In genomic region chr1:180261524-180262160, GRCh38 we compare ENCODE assay signal across 24 cellular contexts. TPM values are rescaled to one million over a fixed set of nuclear protein-coding genes. Genes with fewer than 3 reads are reported as not detected.
A peak's percentile ranks its signal among the peaks of the same experiment; 100 is the strongest.
DNase-seq lines count a peak whose midpoint lies in the region; ATAC-seq, FAIRE-seq and TF ChIP-seq lines count a peak whose summit lies in the region.
"Had no signal": no experiment of that assay in that cellular context is flagged by ENCODE, and none has a peak within 500 bp of the region (broad histone marks: within the 10 kb centered on the region; RNA-seq: fewer than 3 reads in every experiment).

No MANE protein-coding gene starts in this region.

- H3K4me1 ChIP-seq in kidney (ENCODE audit: control insufficient read depth in 1 of 2, insufficient read depth in 1 of 2, low read depth in 1 of 2, low read length in 2 of 2) = peaks cover 22 to 27% of the 10 kb centered on the region in 2 donors
- H3K4me1 ChIP-seq in lower lobe of right lung = no peaks in the 10 kb centered on the region

- in situ Hi-C loops in ACHN (cut with HindIII; ENCODE audit: low pct_ligation_motif_present, low pct_unique_long_range_greater_than_20kb, low sequenced_read_pairs) = no loop called here

- FAIRE-seq in kidney (lab: Jason Lieb, UNC) = peak; percentile 77

- ATAC-seq in HG03565 (IDR thresholded peaks at IDR 0.05; ENCODE audit: unreplicated experiment) (no peak), lower lobe of right lung (no peak)
- ATAC-seq: Right ventricle myocardium inferior had no signal

- TF ChIP-seq CTCF in WERI-Rb-1 (IDR thresholded peaks at IDR 0.05; ENCODE audit: low read depth, low read length) (no peak), kidney (IDR thresholded peaks at IDR 0.05; ENCODE audit: borderline replicate concordance, extremely low read depth, insufficient read depth) (no peak), lower lobe of right lung (IDR thresholded peaks at IDR 0.05) (no peak)

- H3K9me3 ChIP-seq in WERI-Rb-1 (ENCODE audit: severe bottlenecking) (no peaks in the 10 kb centered on the region), kidney (ENCODE audit: control insufficient read depth in 1 of 2, low read length in 2 of 2) (no peaks in the 10 kb centered on the region), lower lobe of right lung (no peaks in the 10 kb centered on the region)
- H3K9me3 ChIP-seq: BLaER1 treated with 17β-estradiol and CSF1 and Interleukin-3, amounts not matched to agents 10 nM and 100 nM; SJSA1 had no signal

- no peaks in the 10 kb centered on the region for H3K9me3 Mint-ChIP-seq in dendritic cell treated with granulocyte-macrophage colony-stimulating factor and Interleukin-4, amounts not matched to agents 40 ng/mL and 50 ng/mL, for 4 days
- H3K9me3 Mint-ChIP-seq: CD4-positive, alpha-beta T cell had no signal

- H3K27ac Mint-ChIP-seq in dendritic cell treated with granulocyte-macrophage colony-stimulating factor and Interleukin-4, amounts not matched to agents 40 ng/mL and 50 ng/mL, for 4 days = peak overlapping the region; percentile 19
- H3K27ac Mint-ChIP-seq: CD4-positive, alpha-beta T cell had no signal

- H3K27me3 Mint-ChIP-seq in dendritic cell treated with granulocyte-macrophage colony-stimulating factor and Interleukin-4, amounts not matched to agents 40 ng/mL and 50 ng/mL, for 4 days = peaks cover 68% of the 10 kb centered on the region

- no peaks in the 10 kb centered on the region for H3K36me3 Mint-ChIP-seq in dendritic cell treated with granulocyte-macrophage colony-stimulating factor and Interleukin-4, amounts not matched to agents 40 ng/mL and 50 ng/mL, for 4 days (ENCODE audit: low read depth)

- H3K27me3 ChIP-seq in WERI-Rb-1 (ENCODE audit: insufficient read depth, low read depth, severe bottlenecking) (no peaks in the 10 kb centered on the region), lower lobe of right lung (ENCODE audit: low read depth) (peaks cover 48% of the 10 kb centered on the region)
- H3K27me3 ChIP-seq: BLaER1 treated with 17β-estradiol and CSF1 and Interleukin-3, amounts not matched to agents 10 nM and 100 nM; SJSA1 had no signal

- peaks cover 11% of the 10 kb centered on the region for H3K4me1 Mint-ChIP-seq in dendritic cell treated with granulocyte-macrophage colony-stimulating factor and Interleukin-4, amounts not matched to agents 40 ng/mL and 50 ng/mL, for 4 days (ENCODE audit: low read depth)

- DNase-seq in ACHN = peak; percentile 45
- no peak for DNase-seq in WERI-Rb-1
- no peak for DNase-seq in kidney
- DNase-seq in NCI-H748 (lab: John Stamatoyannopoulos, UW; ENCODE audit: unreplicated experiment) = no peak
- no peak for DNase-seq in NCI-H1436 treated with DMSO at 0.1 percent for 48 hours (lab: John Stamatoyannopoulos, UW)
- no peak for DNase-seq in lower lobe of right lung
- DNase-seq: AML-193; CD4-positive, alpha-beta T cell; DMS53; IMR-90; MM.1S; NCI-H1694; NCI-H2081; NCI-H2171; NCI-H345; NCI-H524 treated with DMSO at 0.1 percent for 48 hours; PC-9 had no signal

- H3K4me3 Mint-ChIP-seq in dendritic cell treated with granulocyte-macrophage colony-stimulating factor and Interleukin-4, amounts not matched to agents 40 ng/mL and 50 ng/mL, for 4 days = no peak overlapping the region
- H3K4me3 Mint-ChIP-seq: CD4-positive, alpha-beta T cell had no signal

- 0 out of 2 replicates have a peak overlapping the region, but pooled peaks have one; percentile 10 for H3K27ac ChIP-seq in WERI-Rb-1
- H3K27ac ChIP-seq in kidney (ENCODE audit: low read depth in 2 of 2, low read length in 2 of 2) = peak overlapping the region; percentile 63 to 72
- H3K27ac ChIP-seq in lower lobe of right lung = no peak overlapping the region
- H3K27ac ChIP-seq: BLaER1 treated with 17β-estradiol and CSF1 and Interleukin-3, amounts not matched to agents 10 nM and 100 nM; KMS-11; PC-9; SJSA1 had no signal

- H3K36me3 ChIP-seq in WERI-Rb-1 (peaks cover 4% of the 10 kb centered on the region), kidney (ENCODE audit: control insufficient read depth in 1 of 2, insufficient read depth in 2 of 2, low read length in 2 of 2) (no peaks in the 10 kb centered on the region), lower lobe of right lung (no peaks in the 10 kb centered on the region)
- H3K36me3 ChIP-seq: BLaER1 treated with 17β-estradiol and CSF1 and Interleukin-3, amounts not matched to agents 10 nM and 100 nM; SJSA1 had no signal

- H3K9ac ChIP-seq in kidney (ENCODE audit: low read length in 2 of 2) = no peak overlapping the region
- H3K9ac ChIP-seq: BLaER1 treated with 17β-estradiol and CSF1 and Interleukin-3, amounts not matched to agents 10 nM and 100 nM; KMS-11 had no signal

- intact Hi-C loops in dendritic cell treated with granulocyte-macrophage colony-stimulating factor and Interleukin-4, amounts not matched to agents 40 ng/mL and 50 ng/mL, for 4 days (cut with micrococcal nuclease) = no loop called here
- intact Hi-C loops in kidney (cut with DNase I) (no loop called here), lower lobe of right lung (cut with DNase I) (no loop called here)

- H3K4me3 ChIP-seq in WERI-Rb-1 (ENCODE audit: low read depth, low read length) (no peak overlapping the region), kidney (ENCODE audit: low read length in 2 of 2) (no peak overlapping the region), lower lobe of right lung (no peak overlapping the region)
- H3K4me3 ChIP-seq: BLaER1 treated with 17β-estradiol and CSF1 and Interleukin-3, amounts not matched to agents 10 nM and 100 nM; PC-9; SJSA1 had no signal

RNA-seq across cellular contexts. Expression of gene LHX4, which starts 31.6 kb away (rescaled TPM):
- total RNA-seq in kidney = not detected
- 0.37 TPM for polyA plus RNA-seq in kidney (ENCODE audit: insufficient read depth, low read depth, low replicate concordance)
- not detected for total RNA-seq in lower lobe of right lung
- total RNA-seq: G401, Right ventricle myocardium inferior had no signal
